Comparison of ENCODE assay signal across 22 cellular contexts in the genomic region with DNA sequence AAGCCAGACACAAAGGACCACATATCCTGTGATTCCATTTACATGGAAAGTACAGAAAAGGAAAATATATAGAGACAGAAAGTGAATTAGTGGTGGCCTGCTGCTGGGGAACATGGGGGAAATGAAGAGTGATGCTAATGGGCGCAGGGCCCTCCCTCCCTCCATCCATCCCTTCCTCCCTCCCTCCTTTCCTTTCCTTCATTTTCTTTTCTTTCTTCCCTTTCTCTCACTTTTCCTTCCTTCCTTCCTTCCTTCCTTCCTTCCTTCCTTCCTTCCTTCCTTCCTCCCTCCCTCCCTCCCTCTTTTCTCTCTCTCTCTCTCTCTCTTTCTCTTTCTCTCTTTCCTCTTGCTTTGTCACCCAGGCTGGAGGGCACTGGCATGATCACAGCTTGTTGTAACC.
"Had no signal": no experiment of that assay in that cellular context is flagged by ENCODE, and none has a peak within 500 bp of the region (broad histone marks: within the 10 kb centered on the region; RNA-seq: fewer than 3 reads in every experiment).

No MANE protein-coding gene starts in this region.

- H3K4me3 Mint-ChIP-seq: IgD-negative memory B cell had no signal

- H3K27ac Mint-ChIP-seq: IgD-negative memory B cell had no signal

- DNase-seq: Kasumi-1, MM.1S, NCI-H1092 treated with DMSO at 0.1 percent for 48 hours, NCI-H1436, NCI-H187, NCI-H2029, NCI-H2081 treated with DMSO at 0.1 percent for 48 hours, NCI-H2171, NCI-H226, NCI-H446, NCI-H510A, NCI-H524 treated with DMSO at 0.1 percent for 48 hours, NCI-H69, NCI-H774, Right ventricle myocardium superior, RPMI8226, SIG-M5 had no signal

- H3K4me1 ChIP-seq: SJSA1 had no signal

- H3K9me3 Mint-ChIP-seq: IgD-negative memory B cell had no signal

- H3K4me3 ChIP-seq: K562, SJSA1, SK-N-MC had no signal

- ATAC-seq: K562 had no signal

- H3K36me3 ChIP-seq: SJSA1 had no signal

- H3K27ac ChIP-seq: KMS-11, SJSA1, SK-N-MC had no signal

- H3K27me3 Mint-ChIP-seq: IgD-negative memory B cell had no signal

- H3K9me3 ChIP-seq: SJSA1 had no signal
